Comparison of ENCODE assay signal across 8 cellular contexts in the genomic region with DNA sequence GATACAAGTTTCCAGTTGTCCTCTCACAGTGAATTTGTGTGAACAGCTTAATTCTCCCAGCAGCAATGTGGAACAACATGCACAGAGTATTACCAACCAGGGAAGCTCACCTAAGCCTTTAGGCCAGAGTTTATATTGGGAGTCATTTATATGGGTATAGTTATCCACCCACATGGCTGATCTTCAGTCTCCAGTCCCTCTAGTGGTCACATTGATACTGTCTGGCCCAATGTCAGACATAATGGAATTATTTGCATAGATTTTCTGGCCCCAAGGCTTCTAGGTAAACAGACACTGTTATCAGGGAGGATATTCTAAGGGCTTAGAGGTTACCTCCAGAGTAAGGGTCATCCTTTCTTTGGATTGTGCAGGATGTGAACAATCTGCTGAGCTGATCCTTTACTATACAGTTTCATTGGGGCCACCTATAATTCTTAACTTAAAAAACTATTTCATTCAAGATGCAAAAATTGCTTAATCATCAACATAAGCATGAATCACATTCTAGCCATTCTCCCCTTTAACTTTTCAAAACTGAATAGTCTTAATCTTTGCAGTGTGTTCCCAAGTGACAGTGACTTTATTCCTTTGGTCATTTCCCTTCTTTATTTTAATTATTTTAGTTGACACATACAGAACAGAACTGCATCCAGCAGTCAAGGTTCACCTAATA.
A peak's percentile ranks its signal among the peaks of the same experiment; 100 is the strongest.
DNase-seq lines count a peak whose midpoint lies in the region; TF ChIP-seq lines count a peak whose summit lies in the region.

No MANE protein-coding gene starts in this region.

- no peak overlapping the region for H3K9ac ChIP-seq in KMS-11

- POLR2A ChIA-PET in A673 (lab: Charles Lee; ENCODE audit: low non-redundant PET) = no interaction called here

- H3K27me3 Mint-ChIP-seq in nephron progenitor cell (ENCODE audit: low read depth, poor library complexity) = no peaks in the 10 kb centered on the region

- intact Hi-C loops in A673 (cut with micrococcal nuclease; ENCODE audit: unreplicated experiment) = no loop called here

- H3K79me2 ChIP-seq in KMS-11 (ENCODE audit: insufficient read depth, low read depth) = no peaks in the 10 kb centered on the region

- no peak overlapping the region for H3K27ac Mint-ChIP-seq in nephron progenitor cell

- H3K27ac ChIP-seq in A673 (ENCODE audit: low read depth, low read length, poor library complexity, severe bottlenecking) (no peak overlapping the region), KMS-11 (no peak overlapping the region)

- no peak overlapping the region for H3K4me3 Mint-ChIP-seq in nephron progenitor cell

- H3K4me1 ChIP-seq in A673 (ENCODE audit: insufficient read depth, low read length, poor library complexity, severe bottlenecking) = no peaks in the 10 kb centered on the region
- H3K4me1 ChIP-seq in KMS-11 (ENCODE audit: low read depth, poor library complexity, severe bottlenecking) = no peaks in the 10 kb centered on the region

- no peaks in the 10 kb centered on the region for H4K20me1 ChIP-seq in KMS-11 (ENCODE audit: insufficient read depth)

- BruUV-seq in A673 (replicated peaks; lab: Mats Ljungman, UMichigan) = no TSS peak

- H3K4me2 ChIP-seq in KMS-11 = no peak overlapping the region

- no peaks in the 10 kb centered on the region for H3K36me3 ChIP-seq in A673 (ENCODE audit: insufficient read depth, low read length, poor library complexity, severe bottlenecking)
- H3K36me3 ChIP-seq in KMS-11 (ENCODE audit: insufficient read depth) = no peaks in the 10 kb centered on the region

- H2AFZ ChIP-seq in KMS-11 (ENCODE audit: low read depth) = no peak overlapping the region

- H3K27me3 ChIP-seq in A673 (replicated peaks; ENCODE audit: insufficient read depth, low read depth, low read length, poor library complexity) = no peaks in the 10 kb centered on the region
- H3K27me3 ChIP-seq in KMS-11 (ENCODE audit: insufficient read depth, low read depth) = no peaks in the 10 kb centered on the region

- no peak overlapping the region for H3K4me3 ChIP-seq in A673 (ENCODE audit: low read depth, low read length, poor library complexity, severe bottlenecking)
- H3K4me3 ChIP-seq in KMS-11 (IDR thresholded peaks at IDR 0.05; ENCODE audit: insufficient read depth, low read depth, low read length) = no peak overlapping the region
- H3K4me3 ChIP-seq in epithelial cell of esophagus (ENCODE audit: low read length) = no peak overlapping the region

- H3K4me1 Mint-ChIP-seq in nephron progenitor cell = no peaks in the 10 kb centered on the region

- H3K36me3 Mint-ChIP-seq in nephron progenitor cell (ENCODE audit: low read depth) = peaks cover 15% of the 10 kb centered on the region

- DNase-seq in A673 (ENCODE audit: low spot score) (peak; percentile 46), epithelial cell of esophagus (ENCODE audit: low read depth) (peak; percentile 46), NCI-H1092 treated with DMSO at 0.1 percent for 48 hours (lab: John Stamatoyannopoulos, UW) (no peak), nephron progenitor cell (no peak), DMS153 (lab: John Stamatoyannopoulos, UW) (no peak)
- no peak for DNase-seq in NK-92 treated with Interleukin-12 subunit alpha and Interleukin-12 subunit beta, amount 100 ng/mL, for 24 hours (lab: John Stamatoyannopoulos, UW)

- peaks cover 17% of the 10 kb centered on the region for H3K9me3 Mint-ChIP-seq in nephron progenitor cell

- TF ChIP-seq CTCF in A673 (conservative IDR thresholded peaks at IDR 0.05; ENCODE audit: low read depth, low read length) = peak; percentile 64
- peak; percentile 50 for TF ChIP-seq CTCF in GM12873 (IDR thresholded peaks at IDR 0.05; ENCODE audit: insufficient read depth, low read depth, low read length, missing control alignments)
- peak; percentile 80 for TF ChIP-seq CTCF in KMS-11 (conservative IDR thresholded peaks at IDR 0.05; ENCODE audit: low read depth, low read length)
- TF ChIP-seq CTCF in epithelial cell of esophagus (IDR thresholded peaks at IDR 0.05; ENCODE audit: insufficient read depth, low read depth, low read length, missing control alignments) = peak; percentile 56
- no peak for TF ChIP-seq CTCF in nephron progenitor cell (IDR thresholded peaks at IDR 0.05)

- no peaks in the 10 kb centered on the region for H3K9me3 ChIP-seq in A673 (ENCODE audit: low read depth, low read length, poor library complexity, severe bottlenecking)

- CTCF ChIA-PET in A673 (lab: Charles Lee) = no interaction called here

Comparison
In these comparisons a context has a peak if more than half of its experiments do, and no peak if none do; other contexts are left out.
1. DNase-seq: peak in A673 (single experiment) and epithelial cell of esophagus (single experiment); none in NCI-H1092 treated with DMSO at 0.1 percent for 48 hours (single experiment), nephron progenitor cell (single experiment), DMS153 (single experiment) and NK-92 treated with Interleukin-12 subunit alpha and Interleukin-12 subunit beta, amount 100 ng/mL, for 24 hours (single experiment).